Comparison of ENCODE assay signal across 2 cellular contexts in the genomic region with DNA sequence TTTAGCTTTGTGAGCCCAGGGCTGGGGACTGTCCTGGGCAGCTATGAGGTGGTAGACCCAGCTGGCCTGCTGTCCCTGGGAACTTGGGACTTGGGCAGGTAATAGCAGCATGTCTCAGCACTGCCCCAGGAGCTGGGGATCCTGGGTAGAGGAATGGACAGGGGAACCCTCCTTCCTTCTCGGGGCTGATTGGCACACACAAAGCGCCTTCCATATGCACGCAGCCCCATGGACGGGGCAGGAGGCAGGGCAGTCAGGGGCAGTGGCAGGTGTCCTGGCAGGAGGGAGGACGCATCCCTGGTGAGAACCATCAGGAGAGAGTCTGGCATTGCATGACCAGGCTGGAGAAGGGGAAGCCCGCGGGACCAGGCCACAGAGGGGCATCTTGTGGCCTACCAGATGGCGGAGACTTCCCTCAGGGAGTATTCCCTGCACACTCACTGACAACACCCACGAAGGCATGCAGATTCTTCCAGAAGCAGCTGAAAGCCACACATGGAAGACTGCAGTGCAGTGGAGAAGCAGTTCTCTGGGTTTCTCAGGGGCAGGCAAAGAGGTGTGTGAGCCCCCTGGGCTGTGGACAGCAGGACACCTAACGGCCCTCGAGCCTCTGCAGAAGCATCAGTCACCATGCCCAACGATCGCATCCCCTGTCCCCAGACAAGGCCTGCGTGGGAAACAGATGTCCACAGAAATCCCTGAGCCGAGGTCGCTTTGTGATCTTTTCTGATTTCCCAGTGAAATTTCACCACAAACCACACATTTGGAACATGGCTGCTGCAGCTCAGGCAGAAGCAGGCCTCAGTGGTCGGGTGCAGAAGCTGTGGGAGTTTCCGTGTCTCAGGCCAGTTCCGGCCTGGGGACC.
TF ChIP-seq lines count a peak whose summit lies in the region.

No MANE protein-coding gene starts in this region.

TF ChIP-seq in HEK293, 187 proteins besides CTCF, POLR2A, EP300 and RAD21:
- no peak for TF ChIP-seq ZEB2 (tag by site-specific recombination; IDR thresholded peaks at IDR 0.05)
- TF ChIP-seq ZIC2 (tag by site-specific recombination; IDR thresholded peaks at IDR 0.05): 0 out of 2 replicates have a peak, but pooled peaks have one; percentile 10

TF ChIP-seq in H1, 55 proteins besides CTCF, POLR2A, EP300 and RAD21:
- no peak for TF ChIP-seq NRF1 (IDR thresholded peaks at IDR 0.05; ENCODE audit: low read depth, low read length)
- no peak for TF ChIP-seq SUZ12 (IDR thresholded peaks at IDR 0.05; ENCODE audit: low read length)
- no peak for TF ChIP-seq RNF2 (IDR thresholded peaks at IDR 0.05; ENCODE audit: borderline replicate concordance, low read depth, low read length, missing control alignments, poor library complexity, severe bottlenecking)
TF ChIP-seq in H1: peak in this region for 0.
